Comparison of ENCODE assay signal across 8 cellular contexts in the genomic region with DNA sequence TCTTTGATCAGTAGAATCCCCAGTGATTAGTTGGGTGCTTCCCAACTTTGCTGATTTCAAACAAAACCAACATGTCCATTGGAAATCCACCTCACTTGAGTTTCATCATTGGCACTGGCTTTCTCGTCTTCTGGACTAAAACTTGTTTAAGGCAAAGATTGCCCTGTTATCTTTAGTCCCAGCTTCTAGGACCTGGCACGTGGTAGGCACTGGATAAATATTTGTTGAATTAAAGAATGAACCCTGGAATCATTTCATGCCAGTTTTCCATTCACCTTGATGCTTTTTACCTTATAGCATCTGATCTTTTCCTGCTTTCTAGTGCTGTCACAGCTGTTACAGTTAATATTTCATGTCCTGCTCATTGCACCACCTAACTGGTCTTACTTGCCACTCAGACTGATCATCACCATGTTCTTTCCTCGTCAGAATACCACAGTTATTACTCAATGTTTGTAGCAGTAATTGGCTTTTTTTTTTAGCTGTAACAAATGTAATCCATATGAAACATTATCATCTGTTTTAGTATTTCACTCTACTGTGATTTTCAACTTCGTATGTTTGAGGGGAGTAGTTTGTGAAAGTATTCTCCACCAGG. TPM values are rescaled to one million over a fixed set of nuclear protein-coding genes. Genes with fewer than 3 reads are reported as not detected.
DNase-seq lines count a peak whose midpoint lies in the region; ATAC-seq and TF ChIP-seq lines count a peak whose summit lies in the region.

No MANE protein-coding gene starts in this region.

- H3K27ac Mint-ChIP-seq in neural progenitor cell: no peak overlapping the region

- H3K9ac ChIP-seq in OCI-LY3 (ENCODE audit: low read length) (peak overlapping the region; percentile 88), neural progenitor cell (peak overlapping the region; percentile 56)

- H2AFZ ChIP-seq in OCI-LY3 (ENCODE audit: low read depth, low read length) (no peak overlapping the region), neural progenitor cell (replicated peaks) (no peak overlapping the region)

- H3K9me3 ChIP-seq in OCI-LY3 (ENCODE audit: insufficient read depth, low read length) (no peaks in the 10 kb centered on the region), neural progenitor cell (ENCODE audit: low read depth) (no peaks in the 10 kb centered on the region)
- no peaks in the 10 kb centered on the region for H3K9me3 ChIP-seq in effector memory CD4-positive, alpha-beta T cell (ENCODE audit: control insufficient read depth, low read length)

- H3K36me3 Mint-ChIP-seq in neural progenitor cell: no peaks in the 10 kb centered on the region

- H3K79me2 ChIP-seq in OCI-LY3 (ENCODE audit: low read length) (peaks cover 61% of the 10 kb centered on the region), neural progenitor cell (ENCODE audit: low read depth) (peaks cover 59% of the 10 kb centered on the region)

- H4K20me1 ChIP-seq in OCI-LY3 (ENCODE audit: insufficient read depth, low read length) (peaks cover 26% of the 10 kb centered on the region), neural progenitor cell (ENCODE audit: low read depth) (peaks cover 12% of the 10 kb centered on the region)

- TF ChIP-seq CTCF in OCI-LY3 (IDR thresholded peaks at IDR 0.05; ENCODE audit: low read depth, low read length) (no peak), neural progenitor cell (IDR thresholded peaks at IDR 0.05) (no peak)

- H3K36me3 ChIP-seq in OCI-LY3 (replicated peaks; ENCODE audit: low read depth, low read length): peaks cover 9% of the 10 kb centered on the region
- H3K36me3 ChIP-seq in effector memory CD4-positive, alpha-beta T cell (ENCODE audit: control insufficient read depth, insufficient read depth, low read length): no peaks in the 10 kb centered on the region
- H3K36me3 ChIP-seq in neural progenitor cell: no peaks in the 10 kb centered on the region

- H3K4me3 ChIP-seq in OCI-LY3 (ENCODE audit: low read length): peak overlapping the region; percentile 87
- peak overlapping the region; percentile 75 for H3K4me3 ChIP-seq in effector memory CD4-positive, alpha-beta T cell (ENCODE audit: insufficient read depth, low read depth, low read length, poor library complexity, severe bottlenecking)
- H3K4me3 ChIP-seq in neural progenitor cell: peak overlapping the region; percentile 76

- no peaks in the 10 kb centered on the region for H3F3A ChIP-seq in neural progenitor cell (ENCODE audit: low read depth)

- H3K27me3 Mint-ChIP-seq in neural progenitor cell (ENCODE audit: insufficient read depth, low read depth): peaks cover 4% of the 10 kb centered on the region

- H3K27me3 ChIP-seq in OCI-LY3 (ENCODE audit: low read depth, low read length) (no peaks in the 10 kb centered on the region), neural progenitor cell (no peaks in the 10 kb centered on the region)
- H3K27me3 ChIP-seq in effector memory CD4-positive, alpha-beta T cell (replicated peaks; ENCODE audit: control insufficient read depth, insufficient read depth, low read length, poor library complexity, severe bottlenecking): no peaks in the 10 kb centered on the region

- peaks cover 20% of the 10 kb centered on the region for H3K4me1 Mint-ChIP-seq in neural progenitor cell

- H3K27ac ChIP-seq in OCI-LY3 (ENCODE audit: low read length) (no peak overlapping the region), neural progenitor cell (no peak overlapping the region)
- no peak overlapping the region for H3K27ac ChIP-seq in effector memory CD4-positive, alpha-beta T cell (ENCODE audit: insufficient read depth, low read length, poor library complexity, severe bottlenecking)

- peak overlapping the region; percentile 94 for H3K4me3 Mint-ChIP-seq in neural progenitor cell

- peak overlapping the region; percentile 82 for H3K4me2 ChIP-seq in OCI-LY3 (ENCODE audit: low read length)
- peak overlapping the region; percentile 90 for H3K4me2 ChIP-seq in neural progenitor cell

- DNase-seq in DMS53 (lab: John Stamatoyannopoulos, UW) (peak; percentile 25), DMS53 treated with DMSO at 0.1 percent for 48 hours (lab: John Stamatoyannopoulos, UW; ENCODE audit: unreplicated experiment) (no peak), neural progenitor cell (ENCODE audit: low spot score) (no peak), H4 (ENCODE audit: low spot score) (no peak)
- no peak for DNase-seq in effector memory CD4-positive, alpha-beta T cell

- H3K9me3 Mint-ChIP-seq in neural progenitor cell: peaks cover 8% of the 10 kb centered on the region

- no peak for ATAC-seq in GM18873 (IDR thresholded peaks at IDR 0.05; ENCODE audit: low FRiP score, unreplicated experiment)
- ATAC-seq in activated CD4-positive, CD25-positive, alpha-beta regulatory T cell treated with anti-CD3 and anti-CD28 coated beads, Interleukin-2, amount 50 U/mL, for 24 hours: no peak

- H3K4me1 ChIP-seq in OCI-LY3 (ENCODE audit: low read length): peaks cover 19% of the 10 kb centered on the region; the same call in 1 of the 2 replicates
- peaks cover 18% of the 10 kb centered on the region for H3K4me1 ChIP-seq in effector memory CD4-positive, alpha-beta T cell (ENCODE audit: control insufficient read depth, insufficient read depth, low read length, poor library complexity, severe bottlenecking)
- peaks cover 10% of the 10 kb centered on the region for H3K4me1 ChIP-seq in neural progenitor cell

RNA-seq across cellular contexts. Expression of a gene that starts 7.3 kb away (rescaled TPM):
- total RNA-seq in neural progenitor cell (ENCODE audit: low replicate concordance): not detected in 2 replicates
- total RNA-seq in H4 (2014; rRNA removed; shearing (Covaris generic)): not detected in 2 replicates
